ENCODE assay signal across 10 cellular contexts in genomic region chr4:163591614-163592020, GRCh38.
DNase-seq lines count a peak whose midpoint lies in the region; ATAC-seq and TF ChIP-seq lines count a peak whose summit lies in the region.
"Had no signal": no experiment of that assay in that cellular context is flagged by ENCODE, and none has a peak within 500 bp of the region (broad histone marks: within the 10 kb centered on the region; RNA-seq: fewer than 3 reads in every experiment).

No MANE protein-coding gene starts in this region.

- H2AFZ ChIP-seq in OCI-LY1 (ENCODE audit: low read length) = no peak overlapping the region

- H3K4me1 ChIP-seq in BLaER1 = peaks cover 24% of the 10 kb centered on the region
- H3K4me1 ChIP-seq in OCI-LY1 (ENCODE audit: insufficient read depth, low read length, severe bottlenecking) = peaks cover 56% of the 10 kb centered on the region
- H3K4me1 ChIP-seq: adrenal gland had no signal

- H3K4me3 ChIP-seq in BLaER1 (no peak overlapping the region), OCI-LY1 (ENCODE audit: low read depth, low read length, poor library complexity, severe bottlenecking) (peak overlapping the region; percentile 12), brain microvascular endothelial cell (ENCODE audit: low read depth, low read length) (no peak overlapping the region)
- H3K4me3 ChIP-seq: adrenal gland, ovary had no signal

- no peaks in the 10 kb centered on the region for H3K27me3 ChIP-seq in BLaER1
- H3K27me3 ChIP-seq in OCI-LY1 (ENCODE audit: insufficient read depth, low read length) = no peaks in the 10 kb centered on the region
- no peaks in the 10 kb centered on the region for H3K27me3 ChIP-seq in brain microvascular endothelial cell (replicated peaks)
- H3K27me3 ChIP-seq: adrenal gland, ovary had no signal

- H3F3A ChIP-seq in OCI-LY1 (ENCODE audit: insufficient read depth, low read length) = no peaks in the 10 kb centered on the region

- H4K20me1 ChIP-seq in BLaER1 (no peaks in the 10 kb centered on the region), OCI-LY1 (ENCODE audit: insufficient read depth, low read length) (no peaks in the 10 kb centered on the region)

- no peaks in the 10 kb centered on the region for H3K79me2 ChIP-seq in OCI-LY1 (ENCODE audit: insufficient read depth, low read length)

- H3K4me2 ChIP-seq in BLaER1 (peak overlapping the region; percentile 66), OCI-LY1 (ENCODE audit: low read length) (peak overlapping the region; percentile 38)

- TF ChIP-seq CTCF in OCI-LY1 (IDR thresholded peaks at IDR 0.05; ENCODE audit: low read length) (no peak), brain microvascular endothelial cell (IDR thresholded peaks at IDR 0.05; ENCODE audit: low read depth, low read length, missing control alignments) (no peak)

- no peak overlapping the region for H3K27ac ChIP-seq in BLaER1
- peak overlapping the region; percentile 93 for H3K27ac ChIP-seq in OCI-LY1 (ENCODE audit: low read depth, low read length, poor library complexity, severe bottlenecking)
- H3K27ac ChIP-seq in brain microvascular endothelial cell = no peak overlapping the region
- H3K27ac ChIP-seq: adrenal gland, ovary had no signal

- no peak overlapping the region for H3K9ac ChIP-seq in BLaER1
- H3K9ac ChIP-seq in OCI-LY1 (ENCODE audit: low read length) = peak overlapping the region; percentile 28; the same call in 1 of the 2 replicates

- DNase-seq in ACHN (no peak), brain microvascular endothelial cell (no peak), kidney glomerular epithelial cell (lab: John Stamatoyannopoulos, UW) (no peak), DMS79 treated with DMSO at 0.1 percent for 48 hours (lab: John Stamatoyannopoulos, UW) (no peak)
- DNase-seq: adrenal gland, ovary had no signal

- ATAC-seq in GM19324 (IDR thresholded peaks at IDR 0.05; ENCODE audit: low FRiP score, unreplicated experiment) (peak; percentile 91), HG03025 (IDR thresholded peaks at IDR 0.05; ENCODE audit: low FRiP score, unreplicated experiment) (peak; percentile 88)

- H3K9me3 ChIP-seq in BLaER1 (no peaks in the 10 kb centered on the region), OCI-LY1 (ENCODE audit: low read length) (0 out of 2 replicates have a peak, but pooled peaks cover 4% of the 10 kb centered on the region)
- H3K9me3 ChIP-seq: adrenal gland, ovary had no signal

- no peaks in the 10 kb centered on the region for H3K9me2 ChIP-seq in OCI-LY1 (ENCODE audit: low read depth, low read length)

- H3K36me3 ChIP-seq in BLaER1 (no peaks in the 10 kb centered on the region), OCI-LY1 (ENCODE audit: insufficient read depth, low read length) (no peaks in the 10 kb centered on the region), brain microvascular endothelial cell (replicated peaks) (no peaks in the 10 kb centered on the region)
- H3K36me3 ChIP-seq: adrenal gland, ovary had no signal

- in situ Hi-C loops in ACHN (cut with HindIII; ENCODE audit: low pct_ligation_motif_present, low pct_unique_long_range_greater_than_20kb, low sequenced_read_pairs) = no loop called here
- in situ Hi-C loops in brain microvascular endothelial cell (cut with HindIII; ENCODE audit: low pct_ligation_motif_present, low sequenced_read_pairs) = no loop called here
